8 cellular contexts compared by ENCODE assay signal in genomic region chr4:125316781-125317525, GRCh38. TPM values are rescaled to one million over a fixed set of nuclear protein-coding genes. Genes with fewer than 3 reads are reported as not detected.
A peak's percentile ranks its signal among the peaks of the same experiment; 100 is the strongest.
DNase-seq lines count a peak whose midpoint lies in the region; ATAC-seq, FAIRE-seq and TF ChIP-seq lines count a peak whose summit lies in the region.

No MANE protein-coding gene starts in this region.

- no peaks in the 10 kb centered on the region for H3K36me3 Mint-ChIP-seq in stimulated activated memory B cell treated with anti-CD40 and anti-IgM and Interleukin-4, amounts not matched to agents 10 μg/mL and 1 μg/mL and 100 μg/mL, for 72 hours

- intact Hi-C loops in breast epithelium (cut with DNase I; ENCODE audit: low total_unique reads) (no loop called here), left colon (cut with DNase I, micrococcal nuclease) (loop anchor here in 1 of 2 donors (10.0 kb wide), 1 partner anchor 1288 kb away; no protein-coding TSS in a partner anchor)

- peaks cover 17% of the 10 kb centered on the region for H3K4me1 ChIP-seq in BLaER1
- peaks cover 5 to 7% of the 10 kb centered on the region in 2 donors for H3K4me1 ChIP-seq in breast epithelium

- H3K36me3 ChIP-seq in BLaER1 (no peaks in the 10 kb centered on the region), breast epithelium (no peaks in the 10 kb centered on the region)

- no peak overlapping the region for H3K4me3 Mint-ChIP-seq in stimulated activated memory B cell treated with anti-CD40 and anti-IgM and Interleukin-4, amounts not matched to agents 10 μg/mL and 1 μg/mL and 100 μg/mL, for 72 hours

- H3K4me1 Mint-ChIP-seq in stimulated activated memory B cell treated with anti-CD40 and anti-IgM and Interleukin-4, amounts not matched to agents 10 μg/mL and 1 μg/mL and 100 μg/mL, for 72 hours, result peaks cover 32% of the 10 kb centered on the region

- H3K9me3 ChIP-seq in BLaER1, result peaks cover 19% of the 10 kb centered on the region
- H3K9me3 ChIP-seq in breast epithelium, result no peaks in the 10 kb centered on the region

- no peak overlapping the region for H3K9ac ChIP-seq in BLaER1

- TF ChIP-seq CTCF in breast epithelium (IDR thresholded peaks at IDR 0.05), result no peak

- peak overlapping the region; percentile 91; the same call in 1 of the 2 replicates for H3K4me2 ChIP-seq in BLaER1

- no peak overlapping the region for H3K27ac ChIP-seq in BLaER1
- H3K27ac ChIP-seq in breast epithelium, result peak overlapping the region; percentile 30 to 91

- H3K4me3 ChIP-seq in BLaER1 (no peak overlapping the region), breast epithelium (peak overlapping the region; percentile 77 to 88 (median 81))

- H3K27me3 Mint-ChIP-seq in stimulated activated memory B cell treated with anti-CD40 and anti-IgM and Interleukin-4, amounts not matched to agents 10 μg/mL and 1 μg/mL and 100 μg/mL, for 72 hours, result peaks cover 58% of the 10 kb centered on the region

- H4K20me1 ChIP-seq in BLaER1, result no peaks in the 10 kb centered on the region

- DNase-seq in HTR-8/SVneo (ENCODE audit: insufficient read length, low spot score) (peak; percentile 25), breast epithelium (ENCODE audit: low spot score in 2 of 2) (no peak), left colon (peak; percentile 11 to 26)
- DNase-seq in stimulated activated naive CD8-positive, alpha-beta T cell treated with anti-CD3 and anti-CD28 coated beads, Interleukin-15, Interleukin-2, amounts not matched to agents 100 U/mL and 50 U/mL, for 24 hours, result peak; percentile 4

- H3K9me3 Mint-ChIP-seq in stimulated activated memory B cell treated with anti-CD40 and anti-IgM and Interleukin-4, amounts not matched to agents 10 μg/mL and 1 μg/mL and 100 μg/mL, for 72 hours, result no peaks in the 10 kb centered on the region

- TF ChIP-seq POLR2A in breast epithelium (IDR thresholded peaks at IDR 0.05), result no peak

- H3K27me3 ChIP-seq in BLaER1 (peaks cover 16% of the 10 kb centered on the region), breast epithelium (peaks cover 0 to 12% of the 10 kb centered on the region in 2 donors)

- FAIRE-seq in HTR-8/SVneo (lab: Jason Lieb, UNC), result peak; percentile 86

- ATAC-seq in left colon (no peak), HG02610 (IDR thresholded peaks at IDR 0.05; ENCODE audit: unreplicated experiment) (no peak), HG03175 (IDR thresholded peaks at IDR 0.05; ENCODE audit: unreplicated experiment) (no peak)
- no peak for ATAC-seq in stimulated activated naive CD8-positive, alpha-beta T cell treated with anti-CD3 and anti-CD28 coated beads, Interleukin-15, Interleukin-2, amounts not matched to agents 100 U/mL and 50 U/mL, for 24 hours
- no peak for ATAC-seq in stimulated activated memory B cell treated with anti-CD40 and anti-IgM and Interleukin-4, amounts not matched to agents 10 μg/mL and 1 μg/mL and 100 μg/mL, for 72 hours

- no peak overlapping the region for H3K27ac Mint-ChIP-seq in stimulated activated memory B cell treated with anti-CD40 and anti-IgM and Interleukin-4, amounts not matched to agents 10 μg/mL and 1 μg/mL and 100 μg/mL, for 72 hours

RNA-seq across cellular contexts. Expression of gene FAT4, which starts 2.2 kb away (rescaled TPM):
- 10 to 100 TPM; 10.7 to 25.1 (median 13.4) TPM for total RNA-seq in breast epithelium
- 1 to 10 TPM; 1.4 to 6.1 TPM for total RNA-seq in left colon

Comparison
In these comparisons a context has a peak if more than half of its experiments do, and no peak if none do; other contexts are left out.
1. DNase-seq: peak in HTR-8/SVneo (single experiment), left colon (2 of 2) and stimulated activated naive CD8-positive, alpha-beta T cell treated with anti-CD3 and anti-CD28 coated beads, Interleukin-15, Interleukin-2, amounts not matched to agents 100 U/mL and 50 U/mL, for 24 hours (single experiment); none in breast epithelium (0 of 2).